8 cellular contexts compared by ENCODE assay signal in genomic region chr9:136373300-136374182, GRCh38. TPM values are rescaled to one million over a fixed set of nuclear protein-coding genes. Genes with fewer than 3 reads are reported as not detected.
A peak's percentile ranks its signal among the peaks of the same experiment; 100 is the strongest.
DNase-seq lines count a peak whose midpoint lies in the region; ATAC-seq and TF ChIP-seq lines count a peak whose summit lies in the region.

TSS of gene CARD9 (minus strand) at chr9:136373669. CDS start at chr9:136372078, 1,591 bp downstream.

- H3K4me3 Mint-ChIP-seq in brain, result peak within 1 kb of the TSS in 1 of 5 experiments; percentile 11

- H3K9me3 ChIP-seq in HUES6 (ENCODE audit: control insufficient read depth, insufficient read depth, low read depth, low read length) (no peaks in the 10 kb centered on the region), mononuclear cell (ENCODE audit: low read depth, low read length) (no peaks in the 10 kb centered on the region), MM.1S (replicated peaks; ENCODE audit: insufficient read depth, low read length) (no peaks in the 10 kb centered on the region)

- H3K27ac ChIP-seq in HUES6 (ENCODE audit: low read depth, low read length), result peak within 1 kb of the TSS; percentile 58
- no peak within 1 kb of the TSS for H3K27ac ChIP-seq in MM.1S (ENCODE audit: low read length)

- peak within 1 kb of the TSS in 4 of 5 experiments; percentile 60 to 90 (median 76) for H3K27ac Mint-ChIP-seq in brain

- H3K79me2 ChIP-seq in MM.1S (ENCODE audit: low read length), result no peaks in the 10 kb centered on the region

- no peaks in the 10 kb centered on the region for H3K9me3 Mint-ChIP-seq in brain

- H3K4me1 ChIP-seq in HUES6 (ENCODE audit: control insufficient read depth, insufficient read depth, low read length), result no peaks in the 10 kb centered on the region; the same call in 1 of the 2 replicates
- H3K4me1 ChIP-seq in mononuclear cell (ENCODE audit: insufficient read depth, low read length), result peaks cover 23% of the 10 kb centered on the region
- H3K4me1 ChIP-seq in MM.1S (ENCODE audit: low read length), result no peaks in the 10 kb centered on the region

- no peaks in the 10 kb centered on the region for H3K36me3 Mint-ChIP-seq in brain

- peaks cover 40% of the 10 kb centered on the region for H3K36me3 ChIP-seq in HUES6 (ENCODE audit: control insufficient read depth, insufficient read depth, low read length)
- H3K36me3 ChIP-seq in MM.1S (replicated peaks; ENCODE audit: insufficient read depth, low read length), result no peaks in the 10 kb centered on the region

- peaks cover 9% of the 10 kb centered on the region for H3K4me1 Mint-ChIP-seq in brain

- ATAC-seq in GM18907 (IDR thresholded peaks at IDR 0.05; ENCODE audit: unreplicated experiment) (no peak), GM19023 (IDR thresholded peaks at IDR 0.05; ENCODE audit: unreplicated experiment) (no peak)

- no peak within 1 kb of the TSS for H2AFZ ChIP-seq in MM.1S (ENCODE audit: low read length)

- no peaks in the 10 kb centered on the region for H3K9me2 ChIP-seq in MM.1S (replicated peaks; ENCODE audit: insufficient read depth, low read length)

- no peaks in the 10 kb centered on the region for H3K27me3 Mint-ChIP-seq in brain

- no peak within 1 kb of the TSS for H3K4me2 ChIP-seq in MM.1S (ENCODE audit: low read depth, low read length)

- DNase-seq in AG10803 (ENCODE audit: low read depth), result no peak
- DNase-seq in LoVo (ENCODE audit: low spot score), result no peak
- DNase-seq in MM.1S, result no peak

- no peaks in the 10 kb centered on the region for H4K20me1 ChIP-seq in MM.1S (ENCODE audit: insufficient read depth, low read length)

- H3K4me3 ChIP-seq in AG10803 (ENCODE audit: low read length) (peak within 1 kb of the TSS; percentile 31), HUES6 (ENCODE audit: low read depth, low read length) (no peak within 1 kb of the TSS), mononuclear cell (ENCODE audit: low read length) (peak within 1 kb of the TSS; percentile 41), MM.1S (ENCODE audit: low read length) (no peak within 1 kb of the TSS)

- peak within 1 kb of the TSS; percentile 34 for H3K9ac ChIP-seq in HUES6 (ENCODE audit: low read length)
- no peak within 1 kb of the TSS for H3K9ac ChIP-seq in MM.1S (ENCODE audit: low read length)

- H3K27me3 ChIP-seq in HUES6 (ENCODE audit: control insufficient read depth, insufficient read depth, low read length) (no peaks in the 10 kb centered on the region), mononuclear cell (ENCODE audit: insufficient read depth, low read length) (no peaks in the 10 kb centered on the region), MM.1S (replicated peaks; ENCODE audit: insufficient read depth, low read length) (peaks cover 28% of the 10 kb centered on the region)

- H3F3A ChIP-seq in MM.1S (ENCODE audit: insufficient read depth, low read length), result no peaks in the 10 kb centered on the region

- TF ChIP-seq CTCF in AG10803 (conservative IDR thresholded peaks at IDR 0.05; ENCODE audit: low read length) (no peak), brain (conservative IDR thresholded peaks at IDR 0.05) (no peak), MM.1S (IDR thresholded peaks at IDR 0.05; ENCODE audit: low read length) (no peak)

RNA-seq across cellular contexts. Expression of gene CARD9, which starts in this region (rescaled TPM):
- 0.58 TPM for polyA plus RNA-seq in brain (ENCODE audit: insufficient read depth, low read depth, low replicate concordance)
- 8.5 TPM for total RNA-seq in mononuclear cell

Comparison
In these comparisons a context has a peak if more than half of its experiments do, and no peak if none do; other contexts are left out.
1. H3K4me3 ChIP-seq: peak in AG10803 (single experiment) and mononuclear cell (single experiment); none in HUES6 (single experiment) and MM.1S (single experiment).